ENCODE assay signal across 21 cellular contexts in genomic region chr7:148733496-148733895, GRCh38. TPM values are rescaled to one million over a fixed set of nuclear protein-coding genes. Genes with fewer than 3 reads are reported as not detected.
A peak's percentile ranks its signal among the peaks of the same experiment; 100 is the strongest.
DNase-seq lines count a peak whose midpoint lies in the region; ATAC-seq and TF ChIP-seq lines count a peak whose summit lies in the region.
"Had no signal": no experiment of that assay in that cellular context is flagged by ENCODE, and none has a peak within 500 bp of the region (broad histone marks: within the 10 kb centered on the region; RNA-seq: fewer than 3 reads in every experiment).

No MANE protein-coding gene starts in this region.

- CTCF ChIA-PET in OCI-LY7 (lab: Charles Lee; ENCODE audit: unreplicated experiment), result no interaction called here

- H3K4me1 Mint-ChIP-seq in activated naive CD8-positive, alpha-beta T cell treated with anti-CD3 and anti-CD28 coated beads, Interleukin-2, amount 10 ng/mL, durations not matched to agents 7 days and 5 days, result peaks cover 16% of the 10 kb centered on the region
- peaks cover 7% of the 10 kb centered on the region for H3K4me1 Mint-ChIP-seq in activated naive CD8-positive, alpha-beta T cell treated with anti-CD3 and anti-CD28 coated beads, Interleukin-2, amount 50 U/mL, for 24 hours
- H3K4me1 Mint-ChIP-seq in chondrocyte (ENCODE audit: low read depth), result peaks cover 49% of the 10 kb centered on the region

- H3K9me3 ChIP-seq in OCI-LY7 (ENCODE audit: low read length) (no peaks in the 10 kb centered on the region), parathyroid adenoma (ENCODE audit: control insufficient read depth, low read length) (no peaks in the 10 kb centered on the region)
- H3K9me3 ChIP-seq: A549, pancreas had no signal

- TSS peak; percentile 4 for BruUV-seq in OCI-LY7 (replicated peaks; lab: Mats Ljungman, UMichigan)

- no peak overlapping the region for H3K4me2 ChIP-seq in OCI-LY7 (ENCODE audit: low read length)
- peak overlapping the region; percentile 53 for H3K4me2 ChIP-seq in parathyroid adenoma (ENCODE audit: low read length)
- H3K4me2 ChIP-seq: A549 had no signal

- no peak overlapping the region for H3K27ac ChIP-seq in OCI-LY7 (ENCODE audit: low read depth, low read length, poor library complexity, severe bottlenecking)
- H3K27ac ChIP-seq in parathyroid adenoma, result no peak overlapping the region
- H3K27ac ChIP-seq: A549, pancreas had no signal

- H2AFZ ChIP-seq in OCI-LY7 (ENCODE audit: low read length), result no peak overlapping the region
- no peak overlapping the region for H2AFZ ChIP-seq in parathyroid adenoma

- H3K9ac ChIP-seq in parathyroid adenoma, result no peak overlapping the region

- H3K36me3 ChIP-seq in OCI-LY7 (ENCODE audit: insufficient read depth, low read length) (peaks cover 76% of the 10 kb centered on the region), parathyroid adenoma (ENCODE audit: control insufficient read depth, insufficient read depth, low read length) (no peaks in the 10 kb centered on the region)
- H3K36me3 ChIP-seq: pancreas had no signal

- peaks cover 11% of the 10 kb centered on the region for H4K20me1 ChIP-seq in OCI-LY7 (ENCODE audit: insufficient read depth, low read length)

- H3K4me3 ChIP-seq in OCI-LY7 (ENCODE audit: low read depth, low read length, poor library complexity, severe bottlenecking) (no peak overlapping the region), parathyroid adenoma (ENCODE audit: low read depth, low read length) (peak overlapping the region; percentile 6)
- H3K4me3 ChIP-seq: A549, pancreas had no signal

- no peaks in the 10 kb centered on the region for H3K9me3 Mint-ChIP-seq in activated naive CD8-positive, alpha-beta T cell treated with anti-CD3 and anti-CD28 coated beads, Interleukin-2, amount 10 ng/mL, durations not matched to agents 7 days and 5 days
- H3K9me3 Mint-ChIP-seq in activated naive CD8-positive, alpha-beta T cell treated with anti-CD3 and anti-CD28 coated beads, Interleukin-2, amount 50 U/mL, for 24 hours, result no peaks in the 10 kb centered on the region
- no peaks in the 10 kb centered on the region for H3K9me3 Mint-ChIP-seq in chondrocyte (ENCODE audit: low read depth)
- H3K9me3 Mint-ChIP-seq: activated CD4-positive, alpha-beta T cell treated with anti-CD3 and anti-CD28 coated beads, Interleukin-2, amount 10 ng/mL, durations not matched to agents 24 days and 14 days; HFFc6; memory B cell; naive B cell had no signal

- no peaks in the 10 kb centered on the region for H3K9me2 ChIP-seq in OCI-LY7 (ENCODE audit: insufficient read depth, low read length)

- ATAC-seq in activated naive CD8-positive, alpha-beta T cell treated with anti-CD3 and anti-CD28 coated beads, Interleukin-2, amount 10 ng/mL, durations not matched to agents 7 days and 5 days (ENCODE audit: low read depth), result no peak
- ATAC-seq in activated naive CD8-positive, alpha-beta T cell treated with anti-CD3 and anti-CD28 coated beads, Interleukin-2, amount 50 U/mL, for 24 hours, result no peak
- ATAC-seq in HG03108 (IDR thresholded peaks at IDR 0.05; ENCODE audit: unreplicated experiment), result no peak
- ATAC-seq: A549 had no signal

- H3K79me2 ChIP-seq in OCI-LY7 (ENCODE audit: insufficient read depth, low read depth, low read length), result peaks cover 33% of the 10 kb centered on the region; the same call in 1 of the 2 replicates
- peaks cover 19% of the 10 kb centered on the region for H3K79me2 ChIP-seq in parathyroid adenoma

- no peaks in the 10 kb centered on the region for H3K27me3 Mint-ChIP-seq in activated naive CD8-positive, alpha-beta T cell treated with anti-CD3 and anti-CD28 coated beads, Interleukin-2, amount 10 ng/mL, durations not matched to agents 7 days and 5 days
- no peaks in the 10 kb centered on the region for H3K27me3 Mint-ChIP-seq in activated naive CD8-positive, alpha-beta T cell treated with anti-CD3 and anti-CD28 coated beads, Interleukin-2, amount 50 U/mL, for 24 hours
- no peaks in the 10 kb centered on the region for H3K27me3 Mint-ChIP-seq in chondrocyte (ENCODE audit: low read depth)
- H3K27me3 Mint-ChIP-seq: activated CD4-positive, alpha-beta T cell treated with anti-CD3 and anti-CD28 coated beads, Interleukin-2, amount 10 ng/mL, durations not matched to agents 24 days and 14 days; memory B cell; naive B cell had no signal

- no peak for DNase-seq in activated naive CD8-positive, alpha-beta T cell treated with anti-CD3 and anti-CD28 coated beads, Interleukin-2, amount 10 ng/mL, durations not matched to agents 7 days and 5 days
- no peak for DNase-seq in activated naive CD8-positive, alpha-beta T cell treated with anti-CD3 and anti-CD28 coated beads, Interleukin-2, amount 50 U/mL, for 24 hours
- DNase-seq in OCI-LY7 (ENCODE audit: low spot score) (no peak), chondrocyte (ENCODE audit: low spot score) (no peak), NAMALWA (ENCODE audit: low spot score) (no peak)
- DNase-seq in stimulated activated CD4-positive, alpha-beta T cell treated with anti-CD3 and anti-CD28 coated beads, Interleukin-4, amount 100 ng/mL, for 4 hours, result no peak
- DNase-seq: activated CD4-positive, alpha-beta T cell treated with anti-CD3 and anti-CD28 coated beads, Interleukin-2, amount 10 ng/mL, durations not matched to agents 24 days and 14 days; activated gamma-delta T cell treated with Interleukin-2 at 50 U/mL for 16 hours; amygdala; HFFc6; Kasumi-1; naive B cell; NCI-H1092 treated with DMSO at 0.1 percent for 48 hours; NCI-H1930; NCI-H345; pancreas; T-helper 2 cell had no signal

- H3K27me3 ChIP-seq in parathyroid adenoma (ENCODE audit: control insufficient read depth, insufficient read depth, low read length), result no peaks in the 10 kb centered on the region
- H3K27me3 ChIP-seq: pancreas had no signal

- TF ChIP-seq CTCF in OCI-LY7 (conservative IDR thresholded peaks at IDR 0.05; ENCODE audit: low read length), result no peak
- no peak for TF ChIP-seq CTCF in chondrocyte (IDR thresholded peaks at IDR 0.05)
- no peak for TF ChIP-seq CTCF in parathyroid adenoma (IDR thresholded peaks at IDR 0.05)

- no peak overlapping the region for H3K4me3 Mint-ChIP-seq in activated naive CD8-positive, alpha-beta T cell treated with anti-CD3 and anti-CD28 coated beads, Interleukin-2, amount 10 ng/mL, durations not matched to agents 7 days and 5 days
- no peak overlapping the region for H3K4me3 Mint-ChIP-seq in activated naive CD8-positive, alpha-beta T cell treated with anti-CD3 and anti-CD28 coated beads, Interleukin-2, amount 50 U/mL, for 24 hours
- no peak overlapping the region for H3K4me3 Mint-ChIP-seq in chondrocyte (ENCODE audit: unreplicated experiment)
- H3K4me3 Mint-ChIP-seq: activated CD4-positive, alpha-beta T cell treated with anti-CD3 and anti-CD28 coated beads, Interleukin-2, amount 10 ng/mL, durations not matched to agents 24 days and 14 days; HFFc6; memory B cell; naive B cell had no signal

- H3K4me1 ChIP-seq in OCI-LY7 (ENCODE audit: insufficient read depth, low read length, poor library complexity, severe bottlenecking) (no peaks in the 10 kb centered on the region), parathyroid adenoma (no peaks in the 10 kb centered on the region)

- intact Hi-C loops in OCI-LY7 (cut with micrococcal nuclease; ENCODE audit: unreplicated experiment), result no loop called here

- H3K36me3 Mint-ChIP-seq in activated naive CD8-positive, alpha-beta T cell treated with anti-CD3 and anti-CD28 coated beads, Interleukin-2, amount 10 ng/mL, durations not matched to agents 7 days and 5 days, result peaks cover 31% of the 10 kb centered on the region
- H3K36me3 Mint-ChIP-seq in activated naive CD8-positive, alpha-beta T cell treated with anti-CD3 and anti-CD28 coated beads, Interleukin-2, amount 50 U/mL, for 24 hours (ENCODE audit: low read depth), result peaks cover 49% of the 10 kb centered on the region
- H3K36me3 Mint-ChIP-seq in chondrocyte (ENCODE audit: low read depth), result peaks cover 19% of the 10 kb centered on the region

- H3K27ac Mint-ChIP-seq in activated naive CD8-positive, alpha-beta T cell treated with anti-CD3 and anti-CD28 coated beads, Interleukin-2, amount 10 ng/mL, durations not matched to agents 7 days and 5 days, result peak overlapping the region; percentile 1
- H3K27ac Mint-ChIP-seq in activated naive CD8-positive, alpha-beta T cell treated with anti-CD3 and anti-CD28 coated beads, Interleukin-2, amount 50 U/mL, for 24 hours, result no peak overlapping the region
- H3K27ac Mint-ChIP-seq in chondrocyte (ENCODE audit: unreplicated experiment), result peak overlapping the region; percentile 29
- H3K27ac Mint-ChIP-seq: activated CD4-positive, alpha-beta T cell treated with anti-CD3 and anti-CD28 coated beads, Interleukin-2, amount 10 ng/mL, durations not matched to agents 24 days and 14 days; HFFc6; memory B cell had no signal

- POLR2A ChIA-PET in activated naive CD8-positive, alpha-beta T cell treated with anti-CD3 and anti-CD28 coated beads, Interleukin-2, amount 10 ng/mL, durations not matched to agents 7 days and 5 days (lab: Charles Lee), result no interaction called here
- POLR2A ChIA-PET in OCI-LY7 (lab: Charles Lee), result interaction anchor here (1.0 kb wide), 1 partner anchor 11 kb away, joined by 3 read pairs; no protein-coding TSS in a partner anchor

RNA-seq across cellular contexts. Expression of gene CUL1, which starts 34.8 kb away (rescaled TPM):
- total RNA-seq in activated naive CD8-positive, alpha-beta T cell treated with anti-CD3 and anti-CD28 coated beads, Interleukin-2, amount 10 ng/mL, durations not matched to agents 7 days and 5 days, result 10 to 100 TPM; 53.1 to 53.8 TPM
- 36.7 and 40.5 TPM in 2 replicates for total RNA-seq in OCI-LY7 (2014; rRNA removed; shearing (Covaris generic))
- total RNA-seq in OCI-LY7 (2022), result 53.1 and 56.6 TPM in 2 replicates
- 34.7 to 41.1 TPM (median 39.7 TPM) in 3 replicates for total RNA-seq in chondrocyte
